ENCODE assay signal across 26 cellular contexts in genomic region chr6:49327005-49327404, GRCh38.
A peak's percentile ranks its signal among the peaks of the same experiment; 100 is the strongest.
DNase-seq lines count a peak whose midpoint lies in the region; ATAC-seq and TF ChIP-seq lines count a peak whose summit lies in the region.
"Had no signal": no experiment of that assay in that cellular context is flagged by ENCODE, and none has a peak within 500 bp of the region (broad histone marks: within the 10 kb centered on the region; RNA-seq: fewer than 3 reads in every experiment).

No MANE protein-coding gene starts in this region.

- peak overlapping the region; percentile 19 for H3K4me2 ChIP-seq in mammary epithelial cell (ENCODE audit: insufficient read depth, low read depth, low read length)

- H3K36me3 ChIP-seq in heart right ventricle (no peaks in the 10 kb centered on the region), mammary epithelial cell (ENCODE audit: insufficient read depth, low read length) (no peaks in the 10 kb centered on the region)
- H3K36me3 ChIP-seq: BE2C, esophagus squamous epithelium had no signal

- H3K9me3 Mint-ChIP-seq in type B pancreatic cell: no peaks in the 10 kb centered on the region
- H3K9me3 Mint-ChIP-seq: activated CD4-positive, alpha-beta memory T cell treated with anti-CD3 and anti-CD28 coated beads, Interleukin-2, amount 10 ng/mL, durations not matched to agents 7 days and 5 days; activated naive CD8-positive, alpha-beta T cell treated with anti-CD3 and anti-CD28 coated beads, Interleukin-2, amount 10 ng/mL, durations not matched to agents 7 days and 5 days had no signal

- H3K4me3 ChIP-seq in heart right ventricle (no peak overlapping the region), mammary epithelial cell (replicated peaks in 1 of 3; ENCODE audit: insufficient read depth in 1 of 3, low read depth in 2 of 3, low read length in 3 of 3) (no peak overlapping the region)
- H3K4me3 ChIP-seq: A549, esophagus squamous epithelium had no signal

- no peak overlapping the region for H3K9ac ChIP-seq in mammary epithelial cell (ENCODE audit: insufficient read depth, low read length)

- H3K27ac Mint-ChIP-seq in type B pancreatic cell: peak overlapping the region; percentile 38
- H3K27ac Mint-ChIP-seq: activated CD4-positive, alpha-beta memory T cell treated with anti-CD3 and anti-CD28 coated beads, Interleukin-2, amount 10 ng/mL, durations not matched to agents 7 days and 5 days; activated naive CD8-positive, alpha-beta T cell treated with anti-CD3 and anti-CD28 coated beads, Interleukin-2, amount 10 ng/mL, durations not matched to agents 7 days and 5 days; T-cell had no signal

- no TSS peak for BruUV-seq in mammary epithelial cell (replicated peaks; lab: Mats Ljungman, UMichigan)

- intact Hi-C loops in heart right ventricle (cut with DNase I) (no loop called here), Right ventricle myocardium inferior (cut with DNase I) (no loop called here), mammary epithelial cell (cut with micrococcal nuclease) (no loop called here)

- CTCF ChIA-PET in mammary epithelial cell (lab: Charles Lee; ENCODE audit: low non-redundant PET): interaction anchor here (0.6 kb wide), 1 partner anchor 440 kb away, joined by 4 read pairs; no protein-coding TSS in a partner anchor

- H3K27me3 ChIP-seq in heart right ventricle: no peaks in the 10 kb centered on the region
- no peaks in the 10 kb centered on the region for H3K27me3 ChIP-seq in mammary epithelial cell (ENCODE audit: insufficient read depth, low read length)
- H3K27me3 ChIP-seq: BE2C, esophagus squamous epithelium had no signal

- DNase-seq in heart right ventricle (no peak), Right ventricle myocardium inferior (ENCODE audit: missing footprints) (no peak), mammary epithelial cell (no peak), iris pigment epithelial cell (ENCODE audit: low read depth) (peak; percentile 20), type B pancreatic cell (ENCODE audit: extremely low spot score, unreplicated experiment) (no peak), left lobe of liver (ENCODE audit: low spot score) (no peak)
- DNase-seq in activated T-cell treated with anti-CD3 and anti-CD28 coated beads, Interleukin-2, amount 50 U/mL, for 48 hours: no peak
- DNase-seq: activated CD4-positive, alpha-beta memory T cell treated with anti-CD3 and anti-CD28 coated beads, Interleukin-2, amount 10 ng/mL, durations not matched to agents 7 days and 5 days; activated effector memory CD4-positive, alpha-beta T cell treated with Interleukin-2 at 50 U/mL for 16 hours; activated naive CD8-positive, alpha-beta T cell treated with anti-CD3 and anti-CD28 coated beads, Interleukin-2, amount 10 ng/mL, durations not matched to agents 7 days and 5 days; BE2C; effector CD8-positive, alpha-beta T cell; esophagus squamous epithelium; H7; naive B cell; NCI-H1105 treated with DMSO at 0.1 percent for 48 hours; NCI-H2081; NCI-H345; NCI-H82; nucleus accumbens; SHP77; substantia nigra; T-cell had no signal

- H3K36me3 Mint-ChIP-seq in type B pancreatic cell: no peaks in the 10 kb centered on the region
- H3K36me3 Mint-ChIP-seq: activated naive CD8-positive, alpha-beta T cell treated with anti-CD3 and anti-CD28 coated beads, Interleukin-2, amount 10 ng/mL, durations not matched to agents 7 days and 5 days; naive B cell; T-cell had no signal

- no peaks in the 10 kb centered on the region for H3K27me3 Mint-ChIP-seq in type B pancreatic cell
- H3K27me3 Mint-ChIP-seq: activated CD4-positive, alpha-beta memory T cell treated with anti-CD3 and anti-CD28 coated beads, Interleukin-2, amount 10 ng/mL, durations not matched to agents 7 days and 5 days; activated naive CD8-positive, alpha-beta T cell treated with anti-CD3 and anti-CD28 coated beads, Interleukin-2, amount 10 ng/mL, durations not matched to agents 7 days and 5 days; T-cell had no signal

- no peaks in the 10 kb centered on the region for H3K4me1 Mint-ChIP-seq in type B pancreatic cell (ENCODE audit: unreplicated experiment)
- H3K4me1 Mint-ChIP-seq: activated CD4-positive, alpha-beta memory T cell treated with anti-CD3 and anti-CD28 coated beads, Interleukin-2, amount 10 ng/mL, durations not matched to agents 7 days and 5 days; activated naive CD8-positive, alpha-beta T cell treated with anti-CD3 and anti-CD28 coated beads, Interleukin-2, amount 10 ng/mL, durations not matched to agents 7 days and 5 days; naive B cell; T-cell had no signal

- in situ Hi-C loops in mammary epithelial cell (cut with MboI; ENCODE audit: low sequenced_read_pairs in 2 of 2): no loop called here

- no peak overlapping the region for H3K4me3 Mint-ChIP-seq in type B pancreatic cell
- H3K4me3 Mint-ChIP-seq: activated CD4-positive, alpha-beta memory T cell treated with anti-CD3 and anti-CD28 coated beads, Interleukin-2, amount 10 ng/mL, durations not matched to agents 7 days and 5 days; activated naive CD8-positive, alpha-beta T cell treated with anti-CD3 and anti-CD28 coated beads, Interleukin-2, amount 10 ng/mL, durations not matched to agents 7 days and 5 days; naive B cell; T-cell had no signal

- no peaks in the 10 kb centered on the region for H4K20me1 ChIP-seq in mammary epithelial cell (ENCODE audit: insufficient read depth, low read length)

- H3K27ac ChIP-seq in heart right ventricle (peak overlapping the region in 6 of 10 donors; percentile 28 to 69 (median 62)), mammary epithelial cell (ENCODE audit: insufficient read depth, low read depth, low read length) (peak overlapping the region; percentile 33)
- H3K27ac ChIP-seq: A549 had no signal

- no peak for ATAC-seq in heart right ventricle
- ATAC-seq in Right ventricle myocardium inferior: no peak
- ATAC-seq in GM21367 (IDR thresholded peaks at IDR 0.05; ENCODE audit: unreplicated experiment): no peak
- ATAC-seq in left lobe of liver: no peak
- ATAC-seq: activated CD4-positive, CD25-positive, alpha-beta regulatory T cell treated with anti-CD3 and anti-CD28 coated beads, Interleukin-2, amount 50 U/mL, for 24 hours; T-cell had no signal

- H3K79me2 ChIP-seq in mammary epithelial cell (ENCODE audit: insufficient read depth, low read length): no peaks in the 10 kb centered on the region

- H3K9me3 ChIP-seq in heart right ventricle (peaks cover 0 to 5% (median 0%) of the 10 kb centered on the region in 11 donors), mammary epithelial cell (replicated peaks; ENCODE audit: insufficient read depth, low read length) (peaks cover 3% of the 10 kb centered on the region)
- H3K9me3 ChIP-seq: A549, BE2C, esophagus squamous epithelium had no signal

- WGBS in heart right ventricle, 2 donors: 70 to 76% methylated on average over 1 of the region's 1 CpG
- 100% methylated on average over 1 of the region's 1 CpG for WGBS in mammary epithelial cell (ENCODE audit: low coverage, missing lambda C conversion rate)

- peaks cover 0 to 16% (median 0%) of the 10 kb centered on the region in 9 donors for H3K4me1 ChIP-seq in heart right ventricle
- peaks cover 15% of the 10 kb centered on the region for H3K4me1 ChIP-seq in mammary epithelial cell (ENCODE audit: insufficient read depth, low read length)
- H3K4me1 ChIP-seq: BE2C had no signal

- TF ChIP-seq CTCF in heart right ventricle (IDR thresholded peaks at IDR 0.05) (no peak), mammary epithelial cell (conservative IDR thresholded peaks at IDR 0.05 in 1 of 2, IDR thresholded peaks at IDR 0.05 in 1 of 2; ENCODE audit: extremely low read depth in 1 of 2, insufficient read depth in 1 of 2, low read depth in 1 of 2, low read length in 2 of 2) (no peak), type B pancreatic cell (conservative IDR thresholded peaks at IDR 0.05) (no peak)

- dilution Hi-C loops in mammary epithelial cell (cut with HindIII; ENCODE audit: low sequenced_read_pairs): no loop called here

- peak overlapping the region; percentile 4 for H2AFZ ChIP-seq in mammary epithelial cell (ENCODE audit: low read depth, low read length)
